Comparison of ENCODE assay signal across 8 cellular contexts in the genomic region with DNA sequence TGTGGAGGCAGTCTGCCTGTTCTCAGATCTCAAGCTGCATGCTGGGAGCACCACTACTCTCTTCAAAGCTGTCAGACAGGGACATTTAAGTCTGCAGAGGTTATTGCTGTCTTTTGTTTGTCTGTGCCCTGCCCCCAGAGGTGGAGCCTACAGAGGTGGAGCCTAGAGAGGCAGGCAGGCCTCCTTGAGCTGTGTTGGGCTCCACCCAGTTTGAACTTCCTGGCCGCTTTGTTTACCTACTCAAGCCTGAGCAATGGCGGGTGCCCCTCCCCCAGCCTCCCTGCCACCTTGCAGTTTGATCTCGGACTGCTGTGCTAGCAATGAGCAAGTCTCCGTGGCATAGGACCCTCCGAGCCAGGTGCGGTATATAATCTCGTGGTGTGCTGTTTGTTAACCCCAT.
DNase-seq lines count a peak whose midpoint lies in the region; ATAC-seq and TF ChIP-seq lines count a peak whose summit lies in the region.
"Not testable (repeated sequence)": the region's sequence is repeated elsewhere in the genome, so short reads cannot be mapped to it uniquely, and the experiment has no call there.

No MANE protein-coding gene starts in this region.

- H3K36me3 Mint-ChIP-seq in CD8-positive, alpha-beta T cell: peaks cover 20% of the 10 kb centered on the region
- peaks cover 29% of the 10 kb centered on the region for H3K36me3 Mint-ChIP-seq in activated CD4-positive, alpha-beta T cell treated with anti-CD3 and anti-CD28 coated beads, Interleukin-2, amount 10 ng/mL, durations not matched to agents 24 days and 14 days (ENCODE audit: low read depth)

- intact Hi-C loops in CD8-positive, alpha-beta T cell (cut with DNase I, micrococcal nuclease); activated CD4-positive, alpha-beta T cell treated with anti-CD3 and anti-CD28 coated beads, Interleukin-2, amount 10 ng/mL, durations not matched to agents 24 days and 14 days (cut with micrococcal nuclease); colonic mucosa (cut with DNase I): not testable (repeated sequence)

- peaks cover 14% of the 10 kb centered on the region for H3K9me3 Mint-ChIP-seq in CD8-positive, alpha-beta T cell
- peaks cover 31% of the 10 kb centered on the region for H3K9me3 Mint-ChIP-seq in activated CD4-positive, alpha-beta T cell treated with anti-CD3 and anti-CD28 coated beads, Interleukin-2, amount 10 ng/mL, durations not matched to agents 24 days and 14 days

- not testable (repeated sequence) for H3K4me3 ChIP-seq in CD8-positive, alpha-beta T cell (ENCODE audit: low read depth, low read length); colonic mucosa
- peak overlapping the region; percentile 16; the same call in 1 of the 2 replicates for H3K4me3 ChIP-seq in H7 (ENCODE audit: insufficient read depth, low read depth, low read length)

- not testable (repeated sequence) for H3K4me1 ChIP-seq in CD8-positive, alpha-beta T cell (ENCODE audit: insufficient read depth, low read length); colonic mucosa

- H3K27ac ChIP-seq in CD8-positive, alpha-beta T cell (ENCODE audit: low read depth, low read length); colonic mucosa: not testable (repeated sequence)

- not testable (repeated sequence) for H3K27me3 ChIP-seq in CD8-positive, alpha-beta T cell (ENCODE audit: insufficient read depth, low read length); H7 (ENCODE audit: control insufficient read depth, insufficient read depth, low read length); colonic mucosa

- H3K27ac Mint-ChIP-seq in CD8-positive, alpha-beta T cell; activated CD4-positive, alpha-beta T cell treated with anti-CD3 and anti-CD28 coated beads, Interleukin-2, amount 10 ng/mL, durations not matched to agents 24 days and 14 days: not testable (repeated sequence)

- peak in 4 of 7 experiments; percentile 5 to 48 (median 20) for DNase-seq in CD8-positive, alpha-beta T cell
- not testable (repeated sequence) for DNase-seq in H7
- DNase-seq in NCI-H1417 (lab: John Stamatoyannopoulos, UW) (peak in 2 of 3 experiments; percentile 0 to 2), RPMI7951 (ENCODE audit: low read depth) (peak; percentile 2), colonic mucosa (peak; percentile 57)
- DNase-seq in activated CD4-positive, alpha-beta T cell treated with anti-CD3 and anti-CD28 coated beads, Interleukin-2, amount 10 ng/mL, durations not matched to agents 24 days and 14 days: peak; percentile 80
- DNase-seq in activated effector memory CD4-positive, alpha-beta T cell treated with Interleukin-2 at 50 U/mL for 16 hours: peak; percentile 40
- peak; percentile 5 for DNase-seq in stimulated activated CD4-positive, alpha-beta T cell treated with anti-CD3 and anti-CD28 coated beads, Interleukin-1b, Interleukin-23, amount 100 ng/mL, for 48 hours

- POLR2A ChIA-PET in CD8-positive, alpha-beta T cell (lab: Charles Lee): not testable (repeated sequence)

- H3K4me3 Mint-ChIP-seq in CD8-positive, alpha-beta T cell; activated CD4-positive, alpha-beta T cell treated with anti-CD3 and anti-CD28 coated beads, Interleukin-2, amount 10 ng/mL, durations not matched to agents 24 days and 14 days: not testable (repeated sequence)

- CTCF ChIA-PET in CD8-positive, alpha-beta T cell (lab: Charles Lee): not testable (repeated sequence)

- H3K27me3 Mint-ChIP-seq in CD8-positive, alpha-beta T cell (ENCODE audit: low read depth); activated CD4-positive, alpha-beta T cell treated with anti-CD3 and anti-CD28 coated beads, Interleukin-2, amount 10 ng/mL, durations not matched to agents 24 days and 14 days: not testable (repeated sequence)

- not testable (repeated sequence) for H3K9me3 ChIP-seq in CD8-positive, alpha-beta T cell (ENCODE audit: low read length); colonic mucosa

- peaks cover 25% of the 10 kb centered on the region for H3K4me1 Mint-ChIP-seq in CD8-positive, alpha-beta T cell (ENCODE audit: low read depth)
- H3K4me1 Mint-ChIP-seq in activated CD4-positive, alpha-beta T cell treated with anti-CD3 and anti-CD28 coated beads, Interleukin-2, amount 10 ng/mL, durations not matched to agents 24 days and 14 days: peaks cover 19% of the 10 kb centered on the region

- not testable (repeated sequence) for H3K36me3 ChIP-seq in CD8-positive, alpha-beta T cell (ENCODE audit: insufficient read depth, low read length); H7 (replicated peaks; ENCODE audit: control insufficient read depth, insufficient read depth, low read length); colonic mucosa

- TF ChIP-seq CTCF in CD8-positive, alpha-beta T cell (IDR thresholded peaks at IDR 0.05); colonic mucosa (IDR thresholded peaks at IDR 0.05): not testable (repeated sequence)

- H3K9ac ChIP-seq in colonic mucosa (ENCODE audit: low read depth in 2 of 2, low read length in 2 of 2): not testable (repeated sequence)

- peak; percentile 40 for ATAC-seq in CD8-positive, alpha-beta T cell
